In the genomic region with DNA sequence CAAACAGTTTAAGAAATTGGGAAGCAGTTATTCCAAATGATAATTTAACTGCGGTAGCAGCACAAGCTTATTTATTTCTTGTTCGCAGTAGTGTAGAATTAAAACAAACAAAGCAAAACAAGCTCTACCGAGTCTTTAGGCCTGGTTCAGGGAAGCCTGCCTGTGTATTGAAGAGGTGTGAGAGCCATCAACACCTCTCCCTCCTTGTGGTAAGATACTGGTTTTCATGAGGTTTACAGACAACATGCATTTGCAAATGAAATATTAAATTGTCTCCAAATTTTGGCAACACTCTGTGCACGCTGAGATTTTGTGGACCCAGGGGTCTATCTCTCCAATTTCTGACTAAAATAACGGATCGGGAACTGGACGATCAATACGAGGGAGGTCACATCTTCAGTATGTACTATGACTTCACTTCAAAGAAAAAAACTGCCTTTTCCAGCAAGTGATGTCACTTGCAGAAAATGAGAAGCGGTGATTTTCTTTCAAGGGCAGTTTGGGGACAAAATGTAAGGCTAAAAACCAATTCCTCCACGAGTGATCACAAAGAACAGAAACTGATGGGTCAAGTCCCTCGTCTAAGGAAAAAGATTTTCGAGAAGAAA, we compare ENCODE assay signal across 8 cellular contexts.
DNase-seq lines count a peak whose midpoint lies in the region; ATAC-seq and TF ChIP-seq lines count a peak whose summit lies in the region.

No MANE protein-coding gene starts in this region.

- H3K27me3 ChIP-seq in KMS-11 (ENCODE audit: insufficient read depth, low read depth) (no peaks in the 10 kb centered on the region), mucosa of stomach (ENCODE audit: control insufficient read depth, insufficient read depth, low read length) (no peaks in the 10 kb centered on the region)

- H3K4me1 ChIP-seq in KMS-11 (ENCODE audit: low read depth, poor library complexity, severe bottlenecking) (peaks cover 40% of the 10 kb centered on the region), mucosa of stomach (ENCODE audit: control insufficient read depth, insufficient read depth, low read length) (no peaks in the 10 kb centered on the region)

- no peak for ATAC-seq in GM19023 (IDR thresholded peaks at IDR 0.05; ENCODE audit: unreplicated experiment)

- no peaks in the 10 kb centered on the region for H3K9me3 ChIP-seq in mucosa of stomach (ENCODE audit: control insufficient read depth, low read length)

- H3K4me3 ChIP-seq in KMS-11 (IDR thresholded peaks at IDR 0.05; ENCODE audit: insufficient read depth, low read depth, low read length) (peak overlapping the region; percentile 93), cardiac fibroblast (replicated peaks in 1 of 2; ENCODE audit: low read depth in 2 of 2, low read length in 2 of 2) (peak overlapping the region; percentile 96), mucosa of stomach (ENCODE audit: low read length) (peak overlapping the region; percentile 87)

- DNase-seq in cardiac fibroblast (ENCODE audit: low read depth in 2 of 2), result peak; percentile 17 to 52
- no peak for DNase-seq in stimulated activated CD4-positive, alpha-beta T cell treated with anti-CD3 and anti-CD28 coated beads, Interleukin-4, amount 100 ng/mL, for 4 hours
- no peak for DNase-seq in NCI-H1436 treated with DMSO at 0.1 percent for 48 hours (lab: John Stamatoyannopoulos, UW)
- DNase-seq in stimulated activated CD8-positive, alpha-beta memory T cell treated with anti-CD3 and anti-CD28 coated beads, Interleukin-4, amount 100 ng/mL, for 48 hours, result no peak

- peak overlapping the region; percentile 94 for H3K9ac ChIP-seq in KMS-11
- H3K9ac ChIP-seq in mucosa of stomach (ENCODE audit: low read length), result peak overlapping the region; percentile 86

- H4K20me1 ChIP-seq in KMS-11 (ENCODE audit: insufficient read depth), result 0 out of 2 replicates have a peak, but pooled peaks cover 3% of the 10 kb centered on the region

- peaks cover 58% of the 10 kb centered on the region for H3K79me2 ChIP-seq in KMS-11 (ENCODE audit: insufficient read depth, low read depth)

- H3K27ac ChIP-seq in C4-2B (peak overlapping the region; percentile 87), KMS-11 (peak overlapping the region; percentile 92)

- peak overlapping the region; percentile 58 for H3K4me2 ChIP-seq in KMS-11

- peak overlapping the region; percentile 78 for H2AFZ ChIP-seq in KMS-11 (ENCODE audit: low read depth)

- no peak for TF ChIP-seq CTCF in C4-2B (conservative IDR thresholded peaks at IDR 0.05)
- no peak for TF ChIP-seq CTCF in KMS-11 (conservative IDR thresholded peaks at IDR 0.05; ENCODE audit: low read depth, low read length)
- TF ChIP-seq CTCF in cardiac fibroblast (IDR thresholded peaks at IDR 0.05; ENCODE audit: low read depth, low read length), result no peak

- peaks cover 4% of the 10 kb centered on the region; the same call in 1 of the 2 replicates for H3K36me3 ChIP-seq in KMS-11 (ENCODE audit: insufficient read depth)
- no peaks in the 10 kb centered on the region for H3K36me3 ChIP-seq in mucosa of stomach (ENCODE audit: control insufficient read depth, insufficient read depth, low read length)

Comparison
In these comparisons a context has a peak if more than half of its experiments do, and no peak if none do; other contexts are left out.
1. DNase-seq: peak in cardiac fibroblast (2 of 2); none in stimulated activated CD4-positive, alpha-beta T cell treated with anti-CD3 and anti-CD28 coated beads, Interleukin-4, amount 100 ng/mL, for 4 hours (0 of 2), NCI-H1436 treated with DMSO at 0.1 percent for 48 hours (single experiment) and stimulated activated CD8-positive, alpha-beta memory T cell treated with anti-CD3 and anti-CD28 coated beads, Interleukin-4, amount 100 ng/mL, for 48 hours (single experiment).
2. Peak in every context shown above with its lines, with median percentiles within 50 percentile points of each other: H3K4me3 ChIP-seq.